18 cellular contexts compared by ENCODE assay signal in the genomic region with DNA sequence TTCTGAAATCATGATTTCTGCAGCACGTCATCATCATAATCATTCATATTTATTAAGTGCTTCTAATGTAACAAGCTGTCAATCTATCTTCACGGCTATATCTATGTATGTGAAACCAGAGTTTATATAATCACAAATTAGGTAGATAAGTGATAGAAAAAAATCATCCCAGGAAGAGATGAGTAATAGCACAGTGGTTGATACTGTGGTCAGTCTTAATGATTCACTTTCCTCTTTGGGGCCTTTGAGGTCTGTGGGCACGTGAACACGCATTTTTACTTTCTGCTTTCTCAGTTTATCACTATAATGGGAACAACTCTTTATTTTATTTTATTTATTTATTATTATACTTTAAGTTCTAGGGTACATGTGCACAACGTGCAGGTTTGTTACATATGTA.
DNase-seq lines count a peak whose midpoint lies in the region; FAIRE-seq and TF ChIP-seq lines count a peak whose summit lies in the region.
"Had no signal": no experiment of that assay in that cellular context is flagged by ENCODE, and none has a peak within 500 bp of the region (broad histone marks: within the 10 kb centered on the region; RNA-seq: fewer than 3 reads in every experiment).

No MANE protein-coding gene starts in this region.

- H3K4me1 Mint-ChIP-seq in astrocyte (ENCODE audit: low read depth, unreplicated experiment): no peaks in the 10 kb centered on the region
- H3K4me1 Mint-ChIP-seq in glutamatergic neuron (ENCODE audit: low read depth, unreplicated experiment): peaks cover 27% of the 10 kb centered on the region

- intact Hi-C loops in A673 (cut with micrococcal nuclease; ENCODE audit: unreplicated experiment): no loop called here

- H3K36me3 ChIP-seq in astrocyte (ENCODE audit: insufficient read depth, low read length): no peaks in the 10 kb centered on the region
- no peaks in the 10 kb centered on the region for H3K36me3 ChIP-seq in A673 (ENCODE audit: insufficient read depth, low read length, poor library complexity, severe bottlenecking)
- H3K36me3 ChIP-seq: neutrophil, right atrium auricular region had no signal

- no peaks in the 10 kb centered on the region for H4K20me1 ChIP-seq in astrocyte (ENCODE audit: insufficient read depth, low read length)

- H3K9me3 Mint-ChIP-seq in astrocyte (ENCODE audit: unreplicated experiment) (no peaks in the 10 kb centered on the region), glutamatergic neuron (ENCODE audit: unreplicated experiment) (no peaks in the 10 kb centered on the region)

- no peak for TF ChIP-seq CTCF in astrocyte (IDR thresholded peaks at IDR 0.05; ENCODE audit: insufficient read depth, low read depth, low read length)
- no peak for TF ChIP-seq CTCF in A673 (conservative IDR thresholded peaks at IDR 0.05; ENCODE audit: low read depth, low read length)
- no peak for TF ChIP-seq CTCF in glutamatergic neuron (IDR thresholded peaks at IDR 0.05; ENCODE audit: partially characterized antibody, unreplicated experiment)

- POLR2A ChIA-PET in A673 (lab: Charles Lee; ENCODE audit: low non-redundant PET): no interaction called here

- no peak overlapping the region for H2AFZ ChIP-seq in astrocyte (ENCODE audit: low read depth, low read length)

- H3K4me3 Mint-ChIP-seq in astrocyte (ENCODE audit: unreplicated experiment): no peak overlapping the region
- H3K4me3 Mint-ChIP-seq in glutamatergic neuron (ENCODE audit: unreplicated experiment): no peak overlapping the region

- DNase-seq in AG08395 (ENCODE audit: low spot score) (peak; percentile 35), Kasumi-1 (lab: John Stamatoyannopoulos, UW) (peak; percentile 14 to 30), astrocyte (ENCODE audit: low read depth) (peak; percentile 66), glomerular visceral epithelial cell (ENCODE audit: extremely low spot score) (peak; percentile 15), A673 (ENCODE audit: low spot score) (no peak), putamen (ENCODE audit: low spot score) (no peak), glutamatergic neuron (no peak)
- no peak for DNase-seq in activated effector memory CD4-positive, alpha-beta T cell treated with anti-CD3 and anti-CD28 coated beads, Interleukin-2, amount 50 U/mL, for 16 hours
- DNase-seq: activated CD4-positive, alpha-beta T cell treated with anti-CD3 and anti-CD28 coated beads, Interleukin-2, amount 50 U/mL, for 48 hours; activated naive CD4-positive, alpha-beta T cell treated with anti-CD3 and anti-CD28 coated beads, Interleukin-2, amount 50 U/mL, for 16 hours; erythroblast; hypothalamus; mucosa of descending colon; NCI-H774; stimulated activated CD4-positive, alpha-beta T cell treated with anti-CD3 and anti-CD28 coated beads, Interleukin-2, amount 100 ng/mL, for 24 hours had no signal

- no peak overlapping the region for H3K9ac ChIP-seq in astrocyte (ENCODE audit: low read length)

- no peak overlapping the region for H3K4me2 ChIP-seq in astrocyte (ENCODE audit: low read length)

- no peaks in the 10 kb centered on the region for H3K79me2 ChIP-seq in astrocyte (ENCODE audit: insufficient read depth, low read length)

- H3K27ac ChIP-seq in astrocyte (ENCODE audit: low read depth, low read length) (no peak overlapping the region), A673 (ENCODE audit: low read depth, low read length, poor library complexity, severe bottlenecking) (no peak overlapping the region)
- H3K27ac ChIP-seq: neutrophil, right atrium auricular region had no signal

- H3K9me3 ChIP-seq in astrocyte (ENCODE audit: insufficient read depth, low read depth, low read length): no peaks in the 10 kb centered on the region
- no peaks in the 10 kb centered on the region for H3K9me3 ChIP-seq in A673 (ENCODE audit: low read depth, low read length, poor library complexity, severe bottlenecking)
- H3K9me3 ChIP-seq: mucosa of descending colon, neutrophil, right atrium auricular region had no signal

- no peak for FAIRE-seq in astrocyte (lab: Jason Lieb, UNC)
- FAIRE-seq: RCC 7860 had no signal

- CTCF ChIA-PET in A673 (lab: Charles Lee): no interaction called here

- H3K4me3 ChIP-seq in astrocyte (ENCODE audit: insufficient read depth, low read depth, low read length) (no peak overlapping the region), A673 (ENCODE audit: low read depth, low read length, poor library complexity, severe bottlenecking) (no peak overlapping the region)
- H3K4me3 ChIP-seq: mucosa of descending colon, right atrium auricular region had no signal

- H3K36me3 Mint-ChIP-seq in astrocyte (ENCODE audit: low read depth, unreplicated experiment) (no peaks in the 10 kb centered on the region), glutamatergic neuron (ENCODE audit: unreplicated experiment) (no peaks in the 10 kb centered on the region)

- H3K27ac Mint-ChIP-seq in astrocyte (ENCODE audit: unreplicated experiment) (no peak overlapping the region), glutamatergic neuron (ENCODE audit: unreplicated experiment) (no peak overlapping the region)

- no TSS peak for BruUV-seq in A673 (replicated peaks; lab: Mats Ljungman, UMichigan)

- peaks cover 39% of the 10 kb centered on the region for H3K27me3 Mint-ChIP-seq in astrocyte (ENCODE audit: low read depth, unreplicated experiment)
- H3K27me3 Mint-ChIP-seq in glutamatergic neuron (ENCODE audit: unreplicated experiment): peaks cover 1% of the 10 kb centered on the region

- peaks cover 4% of the 10 kb centered on the region for H3K4me1 ChIP-seq in astrocyte (ENCODE audit: insufficient read depth, low read length)
- no peaks in the 10 kb centered on the region for H3K4me1 ChIP-seq in A673 (ENCODE audit: insufficient read depth, low read length, poor library complexity, severe bottlenecking)
- H3K4me1 ChIP-seq: right atrium auricular region had no signal

- H3K27me3 ChIP-seq in astrocyte (ENCODE audit: insufficient read depth, low read length): peaks cover 22% of the 10 kb centered on the region
- no peaks in the 10 kb centered on the region for H3K27me3 ChIP-seq in A673 (replicated peaks; ENCODE audit: insufficient read depth, low read depth, low read length, poor library complexity)
- H3K27me3 ChIP-seq: neutrophil, right atrium auricular region had no signal

Comparison
In these comparisons a context has a peak if more than half of its experiments do, and no peak if none do; other contexts are left out.
1. DNase-seq: peak in AG08395 (single experiment), Kasumi-1 (2 of 2), astrocyte (single experiment) and glomerular visceral epithelial cell (single experiment); none in A673 (single experiment), activated effector memory CD4-positive, alpha-beta T cell treated with anti-CD3 and anti-CD28 coated beads, Interleukin-2, amount 50 U/mL, for 16 hours (single experiment), putamen (single experiment) and glutamatergic neuron (single experiment).